In the genomic region with DNA sequence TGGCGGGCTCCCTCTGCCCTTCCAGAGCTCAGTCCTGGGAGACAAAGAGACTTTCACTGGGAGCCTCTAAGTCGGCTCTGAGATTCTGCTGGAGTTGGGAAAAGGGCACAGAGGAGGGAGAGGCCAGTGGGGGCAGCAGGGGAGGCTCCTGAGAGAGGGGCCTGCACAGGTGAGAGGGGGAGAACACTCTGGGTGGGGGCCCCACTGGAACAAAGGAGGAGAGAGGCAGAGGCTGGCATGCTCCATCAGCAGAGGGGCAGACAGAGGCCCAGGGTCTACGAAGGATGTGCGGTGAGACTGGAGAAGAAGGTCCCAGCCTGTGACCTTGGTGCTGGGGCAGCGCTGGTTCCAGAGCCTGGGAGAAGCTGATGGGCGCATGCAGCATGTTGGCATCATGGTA, we compare ENCODE assay signal across 16 cellular contexts. TPM values are rescaled to one million over a fixed set of nuclear protein-coding genes. Genes with fewer than 3 reads are reported as not detected.
DNase-seq lines count a peak whose midpoint lies in the region; ATAC-seq and TF ChIP-seq lines count a peak whose summit lies in the region.
"Had no signal": no experiment of that assay in that cellular context is flagged by ENCODE, and none has a peak within 500 bp of the region (broad histone marks: within the 10 kb centered on the region; RNA-seq: fewer than 3 reads in every experiment).

No MANE protein-coding gene starts in this region.

- H3K27me3 ChIP-seq in Peyer's patch (no peaks in the 10 kb centered on the region), ascending aorta (no peaks in the 10 kb centered on the region), psoas muscle (ENCODE audit: insufficient read depth in 3 of 3, low read length in 2 of 3) (no peaks in the 10 kb centered on the region)

- H3K4me1 Mint-ChIP-seq in activated naive CD4-positive, alpha-beta T cell treated with anti-CD3 and anti-CD28 coated beads for 36 hours (ENCODE audit: low read depth) = peaks cover 100% of the 10 kb centered on the region
- H3K4me1 Mint-ChIP-seq in activated naive CD8-positive, alpha-beta T cell treated with anti-CD3 and anti-CD28 coated beads, Interleukin-2, amount 50 U/mL, for 24 hours = peaks cover 99% of the 10 kb centered on the region
- peaks cover 94% of the 10 kb centered on the region for H3K4me1 Mint-ChIP-seq in stimulated activated memory B cell treated with anti-CD40 and anti-IgM and Interleukin-4, amounts not matched to agents 10 μg/mL and 1 μg/mL and 100 μg/mL, for 72 hours

- H3K27ac ChIP-seq in Peyer's patch = peak overlapping the region; percentile 1 to 83 (median 55)
- H3K27ac ChIP-seq in ascending aorta = no peak overlapping the region
- H3K27ac ChIP-seq in psoas muscle = no peak overlapping the region

- DNase-seq in activated naive CD4-positive, alpha-beta T cell treated with anti-CD3 and anti-CD28 coated beads for 36 hours = no peak
- no peak for DNase-seq in activated naive CD4-positive, alpha-beta T cell treated with Interleukin-2 at 50 U/mL for 16 hours
- DNase-seq in Peyer's patch = no peak
- DNase-seq in activated naive CD8-positive, alpha-beta T cell treated with anti-CD3 and anti-CD28 coated beads, Interleukin-2, amount 50 U/mL, for 24 hours = no peak
- DNase-seq in ascending aorta (ENCODE audit: low spot score in 2 of 2) = no peak
- DNase-seq in NCI-H1436 (lab: John Stamatoyannopoulos, UW) = no peak
- no peak for DNase-seq in psoas muscle
- DNase-seq: activated CD4-positive, alpha-beta T cell treated with anti-CD3 and anti-CD28 coated beads for 4 hours; DMS79 treated with DMSO at 0.1 percent for 48 hours; Karpas-422; left cardiac atrium; NCI-H1930; stimulated activated CD4-positive, alpha-beta T cell treated with anti-CD3 and anti-CD28 coated beads, Interleukin-4, amount 100 ng/mL, for 4 hours had no signal

- TF ChIP-seq CTCF in Peyer's patch (IDR thresholded peaks at IDR 0.05) = no peak
- TF ChIP-seq CTCF in ascending aorta (IDR thresholded peaks at IDR 0.05) = no peak
- TF ChIP-seq CTCF in psoas muscle (IDR thresholded peaks at IDR 0.05) = no peak

- 92 to 94% (median 92%) methylated on average over 6 of the region's 6 CpGs for WGBS in psoas muscle, 3 donors

- CTCF ChIA-PET in activated naive CD4-positive, alpha-beta T cell treated with anti-CD3 and anti-CD28 coated beads for 36 hours (lab: Charles Lee) = interaction anchor here (4.8 to 22.6 kb wide), 3 partner anchors 10 to 82 kb away, joined by 34 to 437 read pairs (median 269); partner anchors contain the start of gene TCF7

- no peak for ATAC-seq in activated naive CD8-positive, alpha-beta T cell treated with anti-CD3 and anti-CD28 coated beads, Interleukin-2, amount 50 U/mL, for 24 hours
- ATAC-seq in stimulated activated memory B cell treated with anti-CD40 and anti-IgM and Interleukin-4, amounts not matched to agents 10 μg/mL and 1 μg/mL and 100 μg/mL, for 72 hours = no peak
- no peak for ATAC-seq in psoas muscle
- ATAC-seq: left cardiac atrium, SK-N-SH treated with all-trans-retinoic acid at 6 μM for 48 hours had no signal

- H3K4me3 ChIP-seq in Peyer's patch (peak overlapping the region in 1 of 4 donors; percentile 6), ascending aorta (no peak overlapping the region), psoas muscle (no peak overlapping the region)
- H3K4me3 ChIP-seq: smooth muscle cell had no signal

- H3K27ac Mint-ChIP-seq in activated naive CD4-positive, alpha-beta T cell treated with anti-CD3 and anti-CD28 coated beads for 36 hours = peak overlapping the region; percentile 90
- H3K27ac Mint-ChIP-seq in activated naive CD8-positive, alpha-beta T cell treated with anti-CD3 and anti-CD28 coated beads, Interleukin-2, amount 50 U/mL, for 24 hours = peak overlapping the region; percentile 88
- H3K27ac Mint-ChIP-seq in stimulated activated memory B cell treated with anti-CD40 and anti-IgM and Interleukin-4, amounts not matched to agents 10 μg/mL and 1 μg/mL and 100 μg/mL, for 72 hours = peak overlapping the region; percentile 86

- H3K36me3 ChIP-seq in Peyer's patch = no peaks in the 10 kb centered on the region
- H3K36me3 ChIP-seq in ascending aorta = no peaks in the 10 kb centered on the region
- H3K36me3 ChIP-seq in psoas muscle (ENCODE audit: insufficient read depth in 1 of 2, low read depth in 1 of 2) = no peaks in the 10 kb centered on the region

- intact Hi-C loops in activated naive CD4-positive, alpha-beta T cell treated with anti-CD3 and anti-CD28 coated beads for 36 hours (cut with micrococcal nuclease) = no loop called here
- intact Hi-C loops in ascending aorta (cut with DNase I) (no loop called here), psoas muscle (cut with DNase I) (no loop called here)

- H3K36me3 Mint-ChIP-seq in activated naive CD4-positive, alpha-beta T cell treated with anti-CD3 and anti-CD28 coated beads for 36 hours (ENCODE audit: low read depth) = peaks cover 70% of the 10 kb centered on the region
- H3K36me3 Mint-ChIP-seq in activated naive CD8-positive, alpha-beta T cell treated with anti-CD3 and anti-CD28 coated beads, Interleukin-2, amount 50 U/mL, for 24 hours (ENCODE audit: low read depth) = peaks cover 22% of the 10 kb centered on the region
- peaks cover 20% of the 10 kb centered on the region for H3K36me3 Mint-ChIP-seq in stimulated activated memory B cell treated with anti-CD40 and anti-IgM and Interleukin-4, amounts not matched to agents 10 μg/mL and 1 μg/mL and 100 μg/mL, for 72 hours

- peaks cover 0 to 63% (median 36%) of the 10 kb centered on the region in 4 donors for H3K4me1 ChIP-seq in Peyer's patch
- peaks cover 10 to 32% of the 10 kb centered on the region in 2 donors for H3K4me1 ChIP-seq in ascending aorta
- H3K4me1 ChIP-seq in psoas muscle = peaks cover 12% of the 10 kb centered on the region

- H3K9me3 Mint-ChIP-seq in activated naive CD4-positive, alpha-beta T cell treated with anti-CD3 and anti-CD28 coated beads for 36 hours = no peaks in the 10 kb centered on the region
- no peaks in the 10 kb centered on the region for H3K9me3 Mint-ChIP-seq in activated naive CD8-positive, alpha-beta T cell treated with anti-CD3 and anti-CD28 coated beads, Interleukin-2, amount 50 U/mL, for 24 hours
- H3K9me3 Mint-ChIP-seq in stimulated activated memory B cell treated with anti-CD40 and anti-IgM and Interleukin-4, amounts not matched to agents 10 μg/mL and 1 μg/mL and 100 μg/mL, for 72 hours = no peaks in the 10 kb centered on the region

- H3K4me3 Mint-ChIP-seq in activated naive CD4-positive, alpha-beta T cell treated with anti-CD3 and anti-CD28 coated beads for 36 hours = peak overlapping the region; percentile 63
- H3K4me3 Mint-ChIP-seq in activated naive CD8-positive, alpha-beta T cell treated with anti-CD3 and anti-CD28 coated beads, Interleukin-2, amount 50 U/mL, for 24 hours = peak overlapping the region; percentile 20
- peak overlapping the region; percentile 21 for H3K4me3 Mint-ChIP-seq in stimulated activated memory B cell treated with anti-CD40 and anti-IgM and Interleukin-4, amounts not matched to agents 10 μg/mL and 1 μg/mL and 100 μg/mL, for 72 hours

- no peak for TF ChIP-seq POLR2A in Peyer's patch (IDR thresholded peaks at IDR 0.05)

- H3K9me3 ChIP-seq in Peyer's patch (no peaks in the 10 kb centered on the region), ascending aorta (no peaks in the 10 kb centered on the region), psoas muscle (no peaks in the 10 kb centered on the region)

- H3K27me3 Mint-ChIP-seq in activated naive CD4-positive, alpha-beta T cell treated with anti-CD3 and anti-CD28 coated beads for 36 hours (ENCODE audit: low read depth) = no peaks in the 10 kb centered on the region
- H3K27me3 Mint-ChIP-seq in activated naive CD8-positive, alpha-beta T cell treated with anti-CD3 and anti-CD28 coated beads, Interleukin-2, amount 50 U/mL, for 24 hours = no peaks in the 10 kb centered on the region
- H3K27me3 Mint-ChIP-seq in stimulated activated memory B cell treated with anti-CD40 and anti-IgM and Interleukin-4, amounts not matched to agents 10 μg/mL and 1 μg/mL and 100 μg/mL, for 72 hours = no peaks in the 10 kb centered on the region

RNA-seq across cellular contexts. Expression of gene TCF7, which starts 8.9 kb away (rescaled TPM):
- 10 to 100 TPM; 87.9 to 92.3 TPM for total RNA-seq in activated naive CD4-positive, alpha-beta T cell treated with anti-CD3 and anti-CD28 coated beads for 36 hours
- total RNA-seq in Peyer's patch (10 to 100 TPM; 11.8 to 32.2 (median 22.0) TPM), ascending aorta (12.1 TPM), psoas muscle (1 to 10 TPM in 2 of 4 donors, under 1 TPM in 2; 0.74 to 2.0 (median 1.0) TPM)
- 1 to 10 TPM in 2 of 3 donors, under 1 TPM in 1; 0.24 to 2.6 (median 1.0) TPM for polyA plus RNA-seq in psoas muscle

RNA-seq across cellular contexts. Expression of gene SKP1, which starts 53.4 kb away (rescaled TPM):
- total RNA-seq in activated naive CD4-positive, alpha-beta T cell treated with anti-CD3 and anti-CD28 coated beads for 36 hours = 100 to 1,000 TPM; 307 to 309 TPM
- total RNA-seq in Peyer's patch = 100 to 1,000 TPM in 3 of 4 donors, 10 to 100 TPM in 1; 89.4 to 155 (median 129) TPM
- 144 TPM for total RNA-seq in ascending aorta
- total RNA-seq in psoas muscle = 100 to 1,000 TPM; 341 to 485 (median 393) TPM
- polyA plus RNA-seq in psoas muscle = 1,000 to 10,000 TPM in 1 of 3 donors, 100 to 1,000 TPM in 2; 581 to 1,174 (median 638) TPM

Comparison
In these comparisons a context has a peak if more than half of its experiments do, and no peak if none do; other contexts are left out.
1. H3K27ac ChIP-seq: peak in Peyer's patch (4 of 4); none in ascending aorta (0 of 2) and psoas muscle (single experiment).
2. Peak in every context shown above with its lines, with median percentiles within 50 percentile points of each other: H3K27ac Mint-ChIP-seq and H3K4me3 Mint-ChIP-seq.